Comparison of ENCODE assay signal across 8 cellular contexts in genomic region chr12:6851921-6852650, GRCh38. TPM values are rescaled to one million over a fixed set of nuclear protein-coding genes. Genes with fewer than 3 reads are reported as not detected.
DNase-seq lines count a peak whose midpoint lies in the region; ATAC-seq and TF ChIP-seq lines count a peak whose summit lies in the region.

Gene USP5, plus strand, starts transcription at chr12:6852150. Its CDS starts 30 bp downstream, at chr12:6852180.

- H3K9me3 ChIP-seq in WERI-Rb-1 (ENCODE audit: severe bottlenecking) (no peaks in the 10 kb centered on the region), mammary epithelial cell (replicated peaks; ENCODE audit: insufficient read depth, low read length) (no peaks in the 10 kb centered on the region), iPS-18c (ENCODE audit: control insufficient read depth, insufficient read depth, low read length) (no peaks in the 10 kb centered on the region)

- DNase-seq in ACHN: peak; percentile 100
- peak; percentile 98 for DNase-seq in NCI-H2227 (lab: John Stamatoyannopoulos, UW; ENCODE audit: unreplicated experiment)
- peak; percentile 99 for DNase-seq in WERI-Rb-1
- peak; percentile 100 for DNase-seq in mammary epithelial cell

- TSS peak; percentile 50 for BruUV-seq in mammary epithelial cell (replicated peaks; lab: Mats Ljungman, UMichigan)

- H3K27ac ChIP-seq in WERI-Rb-1 (peak within 1 kb of the TSS; percentile 92), mammary epithelial cell (ENCODE audit: insufficient read depth, low read depth, low read length) (peak within 1 kb of the TSS; percentile 84), skin epidermis (peak within 1 kb of the TSS; percentile 26 to 97 (median 85))

- H3K4me2 ChIP-seq in mammary epithelial cell (ENCODE audit: insufficient read depth, low read depth, low read length): peak within 1 kb of the TSS; percentile 98

- H4K20me1 ChIP-seq in mammary epithelial cell (ENCODE audit: insufficient read depth, low read length): no peaks in the 10 kb centered on the region

- H3K9ac ChIP-seq in mammary epithelial cell (ENCODE audit: insufficient read depth, low read length): peak within 1 kb of the TSS; percentile 74

- 1% methylated on average over 41 of the region's 65 CpGs for WGBS in mammary epithelial cell (ENCODE audit: low coverage, missing lambda C conversion rate)

- H3K4me3 ChIP-seq in WERI-Rb-1 (ENCODE audit: low read depth, low read length) (peak within 1 kb of the TSS; percentile 77), mammary epithelial cell (replicated peaks in 1 of 3; ENCODE audit: insufficient read depth in 1 of 3, low read depth in 2 of 3, low read length in 3 of 3) (peak within 1 kb of the TSS; percentile 65 to 84 (median 78)), iPS-18c (ENCODE audit: insufficient read depth, low read depth, low read length) (peak within 1 kb of the TSS; percentile 79), skin epidermis (peak within 1 kb of the TSS; percentile 51 to 81 (median 63))

- CTCF ChIA-PET in mammary epithelial cell (lab: Charles Lee; ENCODE audit: low non-redundant PET): interaction anchor here (1.5 to 1.9 kb wide), 2 partner anchors 18 to 20 kb away, joined by 6 to 10 read pairs; no protein-coding TSS in a partner anchor

- H2AFZ ChIP-seq in mammary epithelial cell (ENCODE audit: low read depth, low read length): peak within 1 kb of the TSS; percentile 96

- ATAC-seq in GM18873 (IDR thresholded peaks at IDR 0.05; ENCODE audit: low FRiP score, unreplicated experiment) (peak; percentile 68), HG03139 (IDR thresholded peaks at IDR 0.05; ENCODE audit: unreplicated experiment) (peak; percentile 65)

- in situ Hi-C loops in ACHN (cut with HindIII; ENCODE audit: low pct_ligation_motif_present, low pct_unique_long_range_greater_than_20kb, low sequenced_read_pairs): no loop called here
- in situ Hi-C loops in mammary epithelial cell (cut with MboI; ENCODE audit: low sequenced_read_pairs in 2 of 2): no loop called here

- intact Hi-C loops in mammary epithelial cell (cut with micrococcal nuclease): loop anchor here (1.0 kb wide), 2 partner anchors 15 to 21 kb away; partner anchors contain the start of genes SPSB2 and TPI1

- TF ChIP-seq CTCF in WERI-Rb-1 (IDR thresholded peaks at IDR 0.05; ENCODE audit: low read depth, low read length) (no peak), mammary epithelial cell (conservative IDR thresholded peaks at IDR 0.05 in 1 of 2, IDR thresholded peaks at IDR 0.05 in 1 of 2; ENCODE audit: extremely low read depth in 1 of 2, insufficient read depth in 1 of 2, low read depth in 1 of 2, low read length in 2 of 2) (no peak)

- peaks cover 20% of the 10 kb centered on the region for H3K4me1 ChIP-seq in mammary epithelial cell (ENCODE audit: insufficient read depth, low read length)

- H3K27me3 ChIP-seq in WERI-Rb-1 (ENCODE audit: insufficient read depth, low read depth, severe bottlenecking) (no peaks in the 10 kb centered on the region), mammary epithelial cell (ENCODE audit: insufficient read depth, low read length) (no peaks in the 10 kb centered on the region)

- dilution Hi-C loops in mammary epithelial cell (cut with HindIII; ENCODE audit: low sequenced_read_pairs): loop anchor here (10.0 kb wide), 1 partner anchor 57 kb away; no protein-coding TSS in a partner anchor

- H3K36me3 ChIP-seq in WERI-Rb-1 (peaks cover 62% of the 10 kb centered on the region), mammary epithelial cell (ENCODE audit: insufficient read depth, low read length) (peaks cover 7% of the 10 kb centered on the region)

- peaks cover 57% of the 10 kb centered on the region for H3K79me2 ChIP-seq in mammary epithelial cell (ENCODE audit: insufficient read depth, low read length)

RNA-seq across cellular contexts. Expression of gene USP5, which starts in this region (rescaled TPM):
- 100 to 1,000 TPM in 1 of 2 donors, 10 to 100 TPM in 1; 79.4 to 128 TPM for total RNA-seq in mammary epithelial cell
- 72.1 TPM for polyA plus RNA-seq in mammary epithelial cell
- 134 TPM for polyA minus RNA-seq in mammary epithelial cell

Comparison
In these comparisons a context has a peak if more than half of its experiments do, and no peak if none do; other contexts are left out.
1. Peak in every context shown above with its lines: DNase-seq, ATAC-seq, H3K4me3 ChIP-seq and H3K27ac ChIP-seq.